In the genomic region with DNA sequence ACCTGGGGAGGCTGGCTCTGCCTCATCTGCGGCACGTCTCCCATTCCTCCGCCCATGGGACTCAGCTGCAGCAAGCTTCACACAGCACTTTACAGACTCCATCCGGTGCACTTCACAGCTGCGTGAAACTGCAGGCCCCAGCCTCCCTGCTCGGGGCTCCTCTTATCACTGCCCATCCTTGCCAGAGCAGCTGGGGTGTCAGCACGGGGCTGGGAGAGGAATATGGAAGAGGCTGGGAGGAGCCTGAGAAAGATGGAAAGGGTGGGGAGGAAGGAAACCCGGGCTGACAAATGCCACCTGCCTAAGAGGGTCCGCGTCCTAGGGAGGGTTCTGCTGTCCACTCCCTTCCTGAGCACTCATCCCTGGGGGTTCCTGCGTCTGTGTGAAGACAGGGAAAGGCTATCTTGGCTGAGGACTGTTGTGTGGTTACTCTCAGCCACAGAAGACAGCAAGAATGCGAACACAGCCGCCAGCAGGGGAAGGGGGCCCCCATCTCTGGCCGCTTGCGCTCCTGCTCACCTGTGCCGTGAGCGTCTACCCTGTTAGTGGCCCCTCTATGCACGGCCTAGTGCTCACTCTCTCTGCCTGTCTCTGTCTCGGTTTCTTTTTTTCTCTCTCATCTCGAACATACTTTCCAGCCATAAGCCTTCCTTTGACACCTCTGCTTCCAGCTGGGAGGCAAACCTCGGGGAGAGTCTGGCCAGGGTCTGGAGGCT, we compare ENCODE assay signal across 23 cellular contexts.
DNase-seq lines count a peak whose midpoint lies in the region; ATAC-seq and TF ChIP-seq lines count a peak whose summit lies in the region.
"Had no signal": no experiment of that assay in that cellular context is flagged by ENCODE, and none has a peak within 500 bp of the region (broad histone marks: within the 10 kb centered on the region; RNA-seq: fewer than 3 reads in every experiment).

No MANE protein-coding gene starts in this region.

- H2AFZ ChIP-seq in parathyroid adenoma = peak overlapping the region; percentile 25

- peak; percentile 48 to 82 for ATAC-seq in left cardiac atrium
- no peak for ATAC-seq in activated naive CD8-positive, alpha-beta T cell treated with anti-CD3 and anti-CD28 coated beads, Interleukin-2, amount 50 U/mL, for 24 hours
- ATAC-seq: GM12878; HCT116; naive thymus-derived CD4-positive, alpha-beta T cell had no signal

- H3K27me3 Mint-ChIP-seq in activated naive CD8-positive, alpha-beta T cell treated with anti-CD3 and anti-CD28 coated beads, Interleukin-2, amount 50 U/mL, for 24 hours = no peaks in the 10 kb centered on the region
- H3K27me3 Mint-ChIP-seq: CD4-positive, alpha-beta T cell had no signal

- H3K36me3 Mint-ChIP-seq in activated naive CD8-positive, alpha-beta T cell treated with anti-CD3 and anti-CD28 coated beads, Interleukin-2, amount 50 U/mL, for 24 hours (ENCODE audit: low read depth) = no peaks in the 10 kb centered on the region
- H3K36me3 Mint-ChIP-seq: naive thymus-derived CD4-positive, alpha-beta T cell had no signal

- H3K4me1 ChIP-seq in BLaER1 treated with 17β-estradiol and CSF1 and Interleukin-3, amounts not matched to agents 10 nM and 100 nM = peaks cover 53 to 70% (median 58%) of the 10 kb centered on the region in 10 experiments
- H3K4me1 ChIP-seq in parathyroid adenoma = no peaks in the 10 kb centered on the region

- H3K9me3 ChIP-seq in BLaER1 treated with 17β-estradiol and CSF1 and Interleukin-3, amounts not matched to agents 10 nM and 100 nM (replicated peaks in 1 of 11) = no peaks in the 10 kb centered on the region; a peak in 2 of 22 replicates
- no peaks in the 10 kb centered on the region for H3K9me3 ChIP-seq in parathyroid adenoma (ENCODE audit: control insufficient read depth, low read length)

- no peak overlapping the region for H3K4me3 ChIP-seq in BLaER1 treated with 17β-estradiol and CSF1 and Interleukin-3, amounts not matched to agents 10 nM and 100 nM
- no peak overlapping the region for H3K4me3 ChIP-seq in parathyroid adenoma (ENCODE audit: low read depth, low read length)
- H3K4me3 ChIP-seq: GM12878 had no signal

- H3K4me3 Mint-ChIP-seq in activated naive CD8-positive, alpha-beta T cell treated with anti-CD3 and anti-CD28 coated beads, Interleukin-2, amount 50 U/mL, for 24 hours = no peak overlapping the region
- H3K4me3 Mint-ChIP-seq: CD4-positive, alpha-beta T cell; naive thymus-derived CD4-positive, alpha-beta T cell had no signal

- peak overlapping the region in 7 of 11 experiments; percentile 13 to 46 (median 30); a peak in 7 of 22 replicates for H3K9ac ChIP-seq in BLaER1 treated with 17β-estradiol and CSF1 and Interleukin-3, amounts not matched to agents 10 nM and 100 nM
- H3K9ac ChIP-seq in parathyroid adenoma = no peak overlapping the region

- intact Hi-C loops in left cardiac atrium (cut with DNase I) = no loop called here

- TF ChIP-seq CTCF in parathyroid adenoma (IDR thresholded peaks at IDR 0.05) = no peak

- peaks cover 0 to 7% (median 0%) of the 10 kb centered on the region in 11 experiments; a peak in 1 of 22 replicates for H3K27me3 ChIP-seq in BLaER1 treated with 17β-estradiol and CSF1 and Interleukin-3, amounts not matched to agents 10 nM and 100 nM
- no peaks in the 10 kb centered on the region for H3K27me3 ChIP-seq in parathyroid adenoma (ENCODE audit: control insufficient read depth, insufficient read depth, low read length)

- H4K20me1 ChIP-seq in BLaER1 treated with 17β-estradiol and CSF1 and Interleukin-3, amounts not matched to agents 10 nM and 100 nM = no peaks in the 10 kb centered on the region

- no peaks in the 10 kb centered on the region for H3K4me1 Mint-ChIP-seq in activated naive CD8-positive, alpha-beta T cell treated with anti-CD3 and anti-CD28 coated beads, Interleukin-2, amount 50 U/mL, for 24 hours

- no peaks in the 10 kb centered on the region for H3K9me3 Mint-ChIP-seq in activated naive CD8-positive, alpha-beta T cell treated with anti-CD3 and anti-CD28 coated beads, Interleukin-2, amount 50 U/mL, for 24 hours
- H3K9me3 Mint-ChIP-seq: CD4-positive, alpha-beta T cell had no signal

- no peak overlapping the region for H3K27ac Mint-ChIP-seq in activated naive CD8-positive, alpha-beta T cell treated with anti-CD3 and anti-CD28 coated beads, Interleukin-2, amount 50 U/mL, for 24 hours
- H3K27ac Mint-ChIP-seq: CD4-positive, alpha-beta T cell; naive thymus-derived CD4-positive, alpha-beta T cell had no signal

- H3K27ac ChIP-seq in BLaER1 treated with 17β-estradiol and CSF1 and Interleukin-3, amounts not matched to agents 10 nM and 100 nM = peak overlapping the region in 7 of 11 experiments; percentile 0 to 41 (median 26); a peak in 6 of 22 replicates
- H3K27ac ChIP-seq in caudate nucleus (ENCODE audit: low read depth, low read length) (peak overlapping the region; percentile 41), parathyroid adenoma (no peak overlapping the region)
- H3K27ac ChIP-seq: VCaP had no signal

- H3K4me2 ChIP-seq in BLaER1 treated with 17β-estradiol and CSF1 and Interleukin-3, amounts not matched to agents 10 nM and 100 nM = peak overlapping the region; percentile 57 to 87 (median 77)
- H3K4me2 ChIP-seq in parathyroid adenoma (ENCODE audit: low read length) = no peak overlapping the region

- no peaks in the 10 kb centered on the region for H3K79me2 ChIP-seq in parathyroid adenoma

- peak in 5 of 61 donors; percentile 9 to 23 (median 11) for DNase-seq in caudate nucleus (lab: John Stamatoyannopoulos, UW)
- peak; percentile 42 for DNase-seq in left cardiac atrium
- no peak for DNase-seq in activated T-cell treated with anti-CD3 and anti-CD28 coated beads for 4 hours
- no peak for DNase-seq in NCI-H1105 (lab: John Stamatoyannopoulos, UW)
- no peak for DNase-seq in NAMALWA (ENCODE audit: low spot score)
- DNase-seq in activated naive CD8-positive, alpha-beta T cell treated with anti-CD3 and anti-CD28 coated beads, Interleukin-2, amount 50 U/mL, for 24 hours = no peak
- DNase-seq: activated naive CD4-positive, alpha-beta T cell; anterior cingulate cortex; CD4-positive, alpha-beta T cell; effector CD4-positive, alpha-beta T cell; GF-D8; hippocampal formation; islet precursor cell; mammary epithelial cell; naive thymus-derived CD4-positive, alpha-beta T cell; NCI-H1436 treated with DMSO at 0.1 percent for 48 hours; stimulated activated CD8-positive, alpha-beta memory T cell treated with anti-CD3 and anti-CD28 coated beads, Interleukin-4, amount 100 ng/mL, for 48 hours; T-helper 1 cell had no signal

- no peaks in the 10 kb centered on the region for H3K36me3 ChIP-seq in BLaER1 treated with 17β-estradiol and CSF1 and Interleukin-3, amounts not matched to agents 10 nM and 100 nM
- no peaks in the 10 kb centered on the region for H3K36me3 ChIP-seq in parathyroid adenoma (ENCODE audit: control insufficient read depth, insufficient read depth, low read length)
